16 cellular contexts compared by ENCODE assay signal in the genomic region with DNA sequence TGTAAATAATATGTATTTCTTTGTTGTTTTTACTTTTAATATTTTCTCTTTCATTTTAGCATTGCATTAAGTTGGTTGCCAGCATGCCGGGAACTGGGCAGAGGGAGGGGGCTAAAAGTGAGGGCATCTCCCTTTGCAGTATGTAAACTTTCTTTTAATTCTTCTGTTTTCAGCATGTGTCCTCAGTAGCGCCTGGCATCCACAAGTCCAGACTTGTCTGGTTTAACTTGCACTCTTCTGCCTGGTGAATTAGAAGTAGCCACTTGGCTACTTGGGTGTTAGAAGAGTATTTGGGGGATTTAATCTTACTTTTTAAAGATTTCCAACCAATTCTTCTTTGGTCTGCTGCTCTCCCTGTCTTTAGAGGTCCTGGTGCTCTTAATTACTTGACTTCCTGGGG.
"Had no signal": no experiment of that assay in that cellular context is flagged by ENCODE, and none has a peak within 500 bp of the region (broad histone marks: within the 10 kb centered on the region; RNA-seq: fewer than 3 reads in every experiment).

No MANE protein-coding gene starts in this region.

- H3K9me3 Mint-ChIP-seq: natural killer cell treated with Interleukin-12 subunit alpha and Interleukin-12 subunit beta and Interleukin-15 and Interleukin-18, amount 100 ng/mL, for 72 hours had no signal

- H3K27me3 ChIP-seq: esophagus squamous epithelium, foreskin keratinocyte, right lobe of liver had no signal

- DNase-seq: activated CD4-positive, alpha-beta T cell treated with anti-CD3 and anti-CD28 coated beads for 4 hours; activated CD8-positive, alpha-beta memory T cell treated with anti-CD3 and anti-CD28 coated beads, Interleukin-2, amount 50 U/mL, for 4 hours; activated CD8-positive, alpha-beta T cell treated with anti-CD3 and anti-CD28 coated beads for 36 hours; activated naive CD4-positive, alpha-beta T cell; aorta; esophagus squamous epithelium; occipital lobe; right lobe of liver; stimulated activated CD4-positive, alpha-beta T cell treated with anti-CD3 and anti-CD28 coated beads, Interleukin-2, amount 100 ng/mL, for 24 hours; stimulated activated naive CD4-positive, alpha-beta T cell treated with Interleukin-2 at 50 U/mL for 16 hours; trophoblast cell; WERI-Rb-1 had no signal

- H3K9me3 ChIP-seq: esophagus squamous epithelium, prostate gland, right lobe of liver had no signal

- ATAC-seq: activated CD8-positive, alpha-beta T cell treated with anti-CD3 and anti-CD28 coated beads for 36 hours; foreskin keratinocyte; natural killer cell treated with Interleukin-12 subunit alpha and Interleukin-12 subunit beta and Interleukin-15 and Interleukin-18, amount 100 ng/mL, for 72 hours; right lobe of liver had no signal

- H3K36me3 ChIP-seq: esophagus squamous epithelium, prostate gland, right lobe of liver, WERI-Rb-1 had no signal

- H3K27ac Mint-ChIP-seq: activated CD8-positive, alpha-beta T cell treated with anti-CD3 and anti-CD28 coated beads for 36 hours; activated T-helper 1 cell treated with anti-CD3 and anti-CD28 coated beads, Interleukin-12 subunit alpha, Interleukin-12 subunit beta, Interleukin-2, Interleukin-4 antibody, amounts not matched to agents 30 ng/mL and 10 ng/mL and 1 ng/mL, durations not matched to agents 14 hours and 24 hours and 36 hours; natural killer cell treated with Interleukin-12 subunit alpha and Interleukin-12 subunit beta and Interleukin-15 and Interleukin-18, amount 100 ng/mL, for 72 hours had no signal

- H3K27ac ChIP-seq: esophagus squamous epithelium, foreskin keratinocyte, prostate gland, right lobe of liver, WERI-Rb-1 had no signal

- H3K4me3 ChIP-seq: esophagus squamous epithelium, prostate gland, right lobe of liver had no signal

- H3K4me1 ChIP-seq: prostate gland had no signal

- H3K4me3 Mint-ChIP-seq: activated CD8-positive, alpha-beta T cell treated with anti-CD3 and anti-CD28 coated beads for 36 hours; activated T-helper 1 cell treated with anti-CD3 and anti-CD28 coated beads, Interleukin-12 subunit alpha, Interleukin-12 subunit beta, Interleukin-2, Interleukin-4 antibody, amounts not matched to agents 30 ng/mL and 10 ng/mL and 1 ng/mL, durations not matched to agents 14 hours and 24 hours and 36 hours; natural killer cell treated with Interleukin-12 subunit alpha and Interleukin-12 subunit beta and Interleukin-15 and Interleukin-18, amount 100 ng/mL, for 72 hours had no signal
